5 cellular contexts compared by ENCODE assay signal in genomic region chr9:134532661-134533060, GRCh38.
DNase-seq lines count a peak whose midpoint lies in the region; ATAC-seq and TF ChIP-seq lines count a peak whose summit lies in the region.
"Not testable (repeated sequence)": the region's sequence is repeated elsewhere in the genome, so short reads cannot be mapped to it uniquely, and the experiment has no call there.

No MANE protein-coding gene starts in this region.

- intact Hi-C loops in Right ventricle myocardium superior (cut with DNase I); upper lobe of right lung (cut with DNase I): not testable (repeated sequence)
- intact Hi-C loops in posterior vena cava (cut with DNase I): loop anchor here in 1 of 2 donors (1.0 kb wide), 1 partner anchor 18 kb away; no protein-coding TSS in a partner anchor

- H3K27me3 ChIP-seq in upper lobe of right lung: not testable (repeated sequence)

- H3K9me3 ChIP-seq in upper lobe of right lung: not testable (repeated sequence)

- not testable (repeated sequence) for ATAC-seq in Right ventricle myocardium superior (ENCODE audit: poor library complexity); upper lobe of right lung

- not testable (repeated sequence) for TF ChIP-seq CTCF in upper lobe of right lung (IDR thresholded peaks at IDR 0.05)

- H3K36me3 ChIP-seq in upper lobe of right lung: not testable (repeated sequence)

- DNase-seq in activated effector memory CD4-positive, alpha-beta T cell treated with anti-CD3 and anti-CD28 coated beads, Interleukin-2, amount 50 U/mL, for 16 hours: peak; percentile 30
- DNase-seq in Right ventricle myocardium superior: peak; percentile 14
- DNase-seq in mesenteric fat pad (ENCODE audit: low spot score): peak; percentile 41
- peak; percentile 55 for DNase-seq in posterior vena cava (ENCODE audit: low spot score)
- DNase-seq in upper lobe of right lung: peak; percentile 21

- not testable (repeated sequence) for H3K4me1 ChIP-seq in upper lobe of right lung

- H3K27ac ChIP-seq in upper lobe of right lung: not testable (repeated sequence)

- not testable (repeated sequence) for H3K4me3 ChIP-seq in upper lobe of right lung
